In genomic region chr10:34537629-34538231, GRCh38 we compare ENCODE assay signal across 10 cellular contexts.
A peak's percentile ranks its signal among the peaks of the same experiment; 100 is the strongest.
DNase-seq lines count a peak whose midpoint lies in the region; ATAC-seq and TF ChIP-seq lines count a peak whose summit lies in the region.
"Had no signal": no experiment of that assay in that cellular context is flagged by ENCODE, and none has a peak within 500 bp of the region (broad histone marks: within the 10 kb centered on the region; RNA-seq: fewer than 3 reads in every experiment).

No MANE protein-coding gene starts in this region.

- no TSS peak for BruUV-seq in A673 (replicated peaks; lab: Mats Ljungman, UMichigan)

- intact Hi-C loops in dorsolateral prefrontal cortex (cut with DNase I) (no loop called here), A673 (cut with micrococcal nuclease; ENCODE audit: unreplicated experiment) (no loop called here)

- H3K4me3 ChIP-seq in dorsolateral prefrontal cortex (peak overlapping the region in 32 of 59 donors; percentile 1 to 52 (median 26)), A673 (ENCODE audit: low read depth, low read length, poor library complexity, severe bottlenecking) (no peak overlapping the region), MG63 (no peak overlapping the region)
- H3K4me3 ChIP-seq: lung had no signal

- no peaks in the 10 kb centered on the region for H3K4me1 ChIP-seq in A673 (ENCODE audit: insufficient read depth, low read length, poor library complexity, severe bottlenecking)

- H3K27me3 ChIP-seq in dorsolateral prefrontal cortex (peaks cover 0 to 21% (median 0%) of the 10 kb centered on the region in 45 donors), A673 (replicated peaks; ENCODE audit: insufficient read depth, low read depth, low read length, poor library complexity) (no peaks in the 10 kb centered on the region), MG63 (no peaks in the 10 kb centered on the region)

- ATAC-seq in GM19463 (IDR thresholded peaks at IDR 0.05; ENCODE audit: unreplicated experiment) (peak; percentile 66), HG03064 (IDR thresholded peaks at IDR 0.05; ENCODE audit: low read depth, unreplicated experiment) (peak; percentile 74)

- POLR2A ChIA-PET in GM10248 (lab: Yijun Ruan, JAX) = no interaction called here
- POLR2A ChIA-PET in A673 (lab: Charles Lee; ENCODE audit: low non-redundant PET) = no interaction called here

- no peaks in the 10 kb centered on the region for H3K36me3 ChIP-seq in A673 (ENCODE audit: insufficient read depth, low read length, poor library complexity, severe bottlenecking)
- H3K36me3 ChIP-seq in MG63 = no peaks in the 10 kb centered on the region

- TF ChIP-seq CTCF in GM10248 (IDR thresholded peaks at IDR 0.05; ENCODE audit: control extremely low read depth, extremely low read depth, low read depth, missing control alignments) = no peak
- TF ChIP-seq CTCF in dorsolateral prefrontal cortex (IDR thresholded peaks at IDR 0.05 in 54 of 56, conservative IDR thresholded peaks at IDR 0.05 in 2 of 56; ENCODE audit: low read depth in 1 of 56, partially characterized antibody in 56 of 56) = no peak
- TF ChIP-seq CTCF in A673 (conservative IDR thresholded peaks at IDR 0.05; ENCODE audit: low read depth, low read length) = no peak

- H3K27ac ChIP-seq in dorsolateral prefrontal cortex (no peak overlapping the region), A673 (ENCODE audit: low read depth, low read length, poor library complexity, severe bottlenecking) (no peak overlapping the region)

- H3K9me3 ChIP-seq in A673 (ENCODE audit: low read depth, low read length, poor library complexity, severe bottlenecking) = no peaks in the 10 kb centered on the region
- 0 out of 2 replicates have a peak, but pooled peaks cover 2% of the 10 kb centered on the region for H3K9me3 ChIP-seq in MG63

- CTCF ChIA-PET in GM10248 (lab: Yijun Ruan, JAX) (interaction anchor here (1.5 to 2.0 kb wide), 2 partner anchors 15 to 101 kb away, joined by 4 to 9 read pairs; no protein-coding TSS in a partner anchor), A673 (lab: Charles Lee) (no interaction called here)

- DNase-seq in GM10248 (ENCODE audit: extremely low spot score) (peak; percentile 46), dorsolateral prefrontal cortex (no peak), NCI-H2107 (lab: John Stamatoyannopoulos, UW) (no peak), A673 (ENCODE audit: low spot score) (no peak), occipital lobe (lab: John Stamatoyannopoulos, UW) (no peak), MG63 (no peak)
- DNase-seq: CD8-positive, alpha-beta memory T cell had no signal

Comparison
In these comparisons a context has a peak if more than half of its experiments do, and no peak if none do; other contexts are left out.
1. H3K4me3 ChIP-seq: peak in dorsolateral prefrontal cortex (32 of 59); none in A673 (single experiment) and MG63 (single experiment).